In the genomic region with DNA sequence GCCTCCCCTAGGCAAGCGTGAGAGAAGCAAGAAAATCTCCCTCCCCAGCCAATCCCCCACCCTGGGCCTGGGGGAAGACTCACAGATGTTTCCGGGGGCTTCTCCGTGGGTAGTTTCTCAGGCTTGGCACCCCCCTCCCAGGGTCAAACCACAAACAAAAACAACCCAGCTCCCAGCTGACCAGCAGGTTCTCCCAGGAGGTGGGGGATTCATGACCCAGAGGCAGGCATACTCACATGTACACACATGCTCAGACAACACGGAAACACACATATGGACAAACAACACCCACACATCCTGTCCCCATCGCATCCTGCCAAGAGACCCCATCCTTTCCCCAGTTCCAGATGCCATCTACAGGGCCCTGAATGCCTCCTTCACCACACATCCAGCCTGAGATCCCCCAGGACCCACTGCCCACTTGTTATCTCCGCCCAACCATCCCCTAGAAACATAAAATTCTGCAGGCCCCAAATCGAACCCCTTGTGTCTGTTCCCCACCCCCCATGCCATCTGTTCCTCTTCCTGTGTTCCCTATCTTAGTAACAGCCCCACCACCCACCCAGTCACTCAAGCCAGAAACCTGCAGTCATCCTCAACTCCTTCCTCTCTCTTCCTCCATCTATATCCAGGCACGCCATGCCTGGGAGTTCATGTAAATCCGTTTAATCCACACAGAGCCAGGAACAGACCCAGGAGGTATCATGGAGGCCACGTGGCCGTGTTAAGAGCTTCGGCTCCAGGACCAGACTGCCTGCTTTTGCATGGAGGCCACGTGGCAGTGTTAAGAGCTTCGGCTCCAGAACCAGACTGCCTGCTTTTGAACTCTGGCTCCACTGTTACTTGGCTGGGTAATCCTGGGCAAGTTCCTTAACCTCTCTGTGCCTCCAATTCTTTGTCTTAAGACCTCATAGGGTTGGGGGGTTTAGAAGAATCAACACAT, we compare ENCODE assay signal across 8 cellular contexts. TPM values are rescaled to one million over a fixed set of nuclear protein-coding genes. Genes with fewer than 3 reads are reported as not detected.
DNase-seq lines count a peak whose midpoint lies in the region; ATAC-seq and TF ChIP-seq lines count a peak whose summit lies in the region.

No MANE protein-coding gene starts in this region.

- peak overlapping the region; percentile 96 for H3K4me3 Mint-ChIP-seq in activated CD4-positive, alpha-beta T cell treated with anti-CD3 and anti-CD28 coated beads, Interleukin-2, amount 10 ng/mL, durations not matched to agents 24 days and 14 days
- H3K4me3 Mint-ChIP-seq in HFFc6, result peak overlapping the region; percentile 95
- H3K4me3 Mint-ChIP-seq in naive thymus-derived CD4-positive, alpha-beta T cell, result peak overlapping the region; percentile 85 to 99 (median 95)

- H3K27ac ChIP-seq in Panc1 (ENCODE audit: low read length), result peak overlapping the region; percentile 79
- H3K27ac ChIP-seq in naive thymus-derived CD4-positive, alpha-beta T cell (ENCODE audit: low read depth, low read length), result peak overlapping the region; percentile 64

- DNase-seq in activated CD4-positive, alpha-beta T cell treated with anti-CD3 and anti-CD28 coated beads, Interleukin-2, amount 10 ng/mL, durations not matched to agents 24 days and 14 days, result peak; percentile 81
- no peak for DNase-seq in activated CD4-positive, alpha-beta T cell treated with anti-CD3 and anti-CD28 coated beads, Interleukin-2, amount 50 U/mL, for 4 hours
- DNase-seq in HFFc6 (no peak), Panc1 (ENCODE audit: low read depth, low spot score) (no peak), choroid plexus epithelial cell (ENCODE audit: low read depth) (peak; percentile 83), NCI-H510A treated with DMSO at 0.1 percent for 48 hours (lab: John Stamatoyannopoulos, UW) (no peak)
- DNase-seq in naive thymus-derived CD4-positive, alpha-beta T cell, result peak in 5 of 9 donors; percentile 32 to 59 (median 36)
- no peak for DNase-seq in stimulated activated CD4-positive, alpha-beta T cell treated with anti-CD3 and anti-CD28 coated beads, Interleukin-4, amount 100 ng/mL, for 24 hours

- no peaks in the 10 kb centered on the region for H3K9me3 Mint-ChIP-seq in activated CD4-positive, alpha-beta T cell treated with anti-CD3 and anti-CD28 coated beads, Interleukin-2, amount 10 ng/mL, durations not matched to agents 24 days and 14 days
- no peaks in the 10 kb centered on the region for H3K9me3 Mint-ChIP-seq in HFFc6
- peaks cover 0 to 2% (median 0%) of the 10 kb centered on the region in 11 donors for H3K9me3 Mint-ChIP-seq in naive thymus-derived CD4-positive, alpha-beta T cell

- peaks cover 79% of the 10 kb centered on the region for H3K36me3 Mint-ChIP-seq in activated CD4-positive, alpha-beta T cell treated with anti-CD3 and anti-CD28 coated beads, Interleukin-2, amount 10 ng/mL, durations not matched to agents 24 days and 14 days (ENCODE audit: low read depth)
- peaks cover 16% of the 10 kb centered on the region for H3K36me3 Mint-ChIP-seq in HFFc6 (ENCODE audit: low read depth)
- H3K36me3 Mint-ChIP-seq in naive thymus-derived CD4-positive, alpha-beta T cell, result peaks cover 6 to 24% (median 18%) of the 10 kb centered on the region in 5 donors

- no peaks in the 10 kb centered on the region for H3K9me3 ChIP-seq in Panc1 (ENCODE audit: control insufficient read depth, insufficient read depth, low read depth, low read length)
- no peaks in the 10 kb centered on the region for H3K9me3 ChIP-seq in naive thymus-derived CD4-positive, alpha-beta T cell (ENCODE audit: control insufficient read depth in 2 of 3, low read length in 3 of 3)

- TF ChIP-seq CTCF in HFFc6 (IDR thresholded peaks at IDR 0.05), result no peak
- no peak for TF ChIP-seq CTCF in Panc1 (IDR thresholded peaks at IDR 0.05)
- TF ChIP-seq CTCF in choroid plexus epithelial cell (conservative IDR thresholded peaks at IDR 0.05; ENCODE audit: low read depth, low read length), result no peak

- no peaks in the 10 kb centered on the region for H3K27me3 Mint-ChIP-seq in activated CD4-positive, alpha-beta T cell treated with anti-CD3 and anti-CD28 coated beads, Interleukin-2, amount 10 ng/mL, durations not matched to agents 24 days and 14 days
- H3K27me3 Mint-ChIP-seq in HFFc6 (ENCODE audit: insufficient read depth), result peaks cover 9% of the 10 kb centered on the region
- H3K27me3 Mint-ChIP-seq in naive thymus-derived CD4-positive, alpha-beta T cell, result no peaks in the 10 kb centered on the region

- CTCF ChIA-PET in Panc1 (lab: Charles Lee), result no interaction called here
- CTCF ChIA-PET in naive thymus-derived CD4-positive, alpha-beta T cell (lab: Charles Lee), result interaction anchor here (0.6 to 1.6 kb wide), 7 partner anchors 8 to 1160 kb away, joined by 3 to 5 read pairs (median 3); no protein-coding TSS in a partner anchor

- peak overlapping the region; percentile 100 for H3K27ac Mint-ChIP-seq in activated CD4-positive, alpha-beta T cell treated with anti-CD3 and anti-CD28 coated beads, Interleukin-2, amount 10 ng/mL, durations not matched to agents 24 days and 14 days
- H3K27ac Mint-ChIP-seq in HFFc6, result peak overlapping the region; percentile 98
- peak overlapping the region; percentile 92 to 99 (median 98) for H3K27ac Mint-ChIP-seq in naive thymus-derived CD4-positive, alpha-beta T cell

- H3K27me3 ChIP-seq in Panc1 (ENCODE audit: control insufficient read depth, insufficient read depth, low read length), result no peaks in the 10 kb centered on the region
- no peaks in the 10 kb centered on the region for H3K27me3 ChIP-seq in naive thymus-derived CD4-positive, alpha-beta T cell (ENCODE audit: control insufficient read depth in 2 of 2, insufficient read depth in 2 of 2, low read length in 2 of 2)

- ATAC-seq in Panc1, result no peak
- ATAC-seq in naive thymus-derived CD4-positive, alpha-beta T cell, result no peak

- H3K36me3 ChIP-seq in Panc1 (ENCODE audit: control insufficient read depth, insufficient read depth, low read length), result no peaks in the 10 kb centered on the region; the same call in 1 of the 2 replicates
- H3K36me3 ChIP-seq in naive thymus-derived CD4-positive, alpha-beta T cell (ENCODE audit: control insufficient read depth in 2 of 3, insufficient read depth in 3 of 3, low read length in 3 of 3), result peaks cover 9 to 38% (median 16%) of the 10 kb centered on the region in 3 experiments

- in situ Hi-C loops in Panc1 (cut with HindIII; ENCODE audit: low pct_unique_long_range_greater_than_20kb, low sequenced_read_pairs), result no loop called here

- H3K4me3 ChIP-seq in Panc1 (ENCODE audit: low read depth in 2 of 2, low read length in 2 of 2), result peak overlapping the region in 1 of 2 experiments; percentile 24; a peak in 1 of 4 replicates
- no peak overlapping the region for H3K4me3 ChIP-seq in choroid plexus epithelial cell (ENCODE audit: low read depth, low read length)
- peak overlapping the region; percentile 59 for H3K4me3 ChIP-seq in naive thymus-derived CD4-positive, alpha-beta T cell (ENCODE audit: low read length)

- H3K4me1 Mint-ChIP-seq in activated CD4-positive, alpha-beta T cell treated with anti-CD3 and anti-CD28 coated beads, Interleukin-2, amount 10 ng/mL, durations not matched to agents 24 days and 14 days, result peaks cover 72% of the 10 kb centered on the region
- H3K4me1 Mint-ChIP-seq in HFFc6 (ENCODE audit: low read depth), result peaks cover 79% of the 10 kb centered on the region
- peaks cover 67 to 81% (median 74%) of the 10 kb centered on the region in 7 donors for H3K4me1 Mint-ChIP-seq in naive thymus-derived CD4-positive, alpha-beta T cell

- intact Hi-C loops in activated CD4-positive, alpha-beta T cell treated with anti-CD3 and anti-CD28 coated beads, Interleukin-2, amount 10 ng/mL, durations not matched to agents 24 days and 14 days (cut with micrococcal nuclease), result no loop called here
- intact Hi-C loops in Panc1 (cut with micrococcal nuclease; ENCODE audit: unreplicated experiment), result no loop called here
- intact Hi-C loops in naive thymus-derived CD4-positive, alpha-beta T cell (cut with micrococcal nuclease), result loop anchor here in 1 of 2 donors (1.0 kb wide), 1 partner anchor 41 kb away; a partner anchor contains a TSS

- no TSS peak for BruUV-seq in Panc1 (replicated peaks; lab: Mats Ljungman, UMichigan)

- POLR2A ChIA-PET in Panc1 (lab: Charles Lee), result no interaction called here
- POLR2A ChIA-PET in naive thymus-derived CD4-positive, alpha-beta T cell (lab: Charles Lee), result interaction anchor here (0.8 to 1.5 kb wide), 4 partner anchors 20 to 41 kb away, joined by 3 to 7 read pairs (median 4); a partner anchor contains a TSS

- H3K4me1 ChIP-seq in Panc1 (ENCODE audit: control insufficient read depth, insufficient read depth, low read length), result peaks cover 54% of the 10 kb centered on the region
- H3K4me1 ChIP-seq in naive thymus-derived CD4-positive, alpha-beta T cell (ENCODE audit: control insufficient read depth in 2 of 2, insufficient read depth in 2 of 2, low read length in 2 of 2), result peaks cover 57 to 63% of the 10 kb centered on the region in 2 donors

RNA-seq across cellular contexts. Expression of a gene that starts 5.0 kb away (rescaled TPM):
- total RNA-seq in activated CD4-positive, alpha-beta T cell treated with anti-CD3 and anti-CD28 coated beads, Interleukin-2, amount 10 ng/mL, durations not matched to agents 24 days and 14 days, result 40.5 and 43.1 TPM in 2 replicates
- 10 to 100 TPM; 10.5 to 18.2 (median 12.5) TPM for total RNA-seq in HFFc6 (2021; fragmentation: NEBNext Ultra II Directional; extraction: Animal tissue kit (Norgen Biotek cat#: 25700))
- total RNA-seq in Panc1 (2021; ENCODE audit: unreplicated experiment), result 4.5 TPM
- 2.8 TPM for polyA plus RNA-seq in Panc1 (2012; ENCODE audit: insufficient read length)
- 100 to 1,000 TPM in 2 of 5 experiments, 10 to 100 TPM in 3; 13.7 to 319 (median 22.9) TPM for total RNA-seq in naive thymus-derived CD4-positive, alpha-beta T cell
- polyA plus RNA-seq in naive thymus-derived CD4-positive, alpha-beta T cell, result 10 to 100 TPM in 1 of 2 donors, 1 to 10 TPM in 1; 9.8 to 12.1 TPM

RNA-seq across cellular contexts. Expression of a gene that starts 40.9 kb away (rescaled TPM):
- total RNA-seq in activated CD4-positive, alpha-beta T cell treated with anti-CD3 and anti-CD28 coated beads, Interleukin-2, amount 10 ng/mL, durations not matched to agents 24 days and 14 days, result 0.54 and 0.89 TPM in 2 replicates
- total RNA-seq in HFFc6 (2021; fragmentation: NEBNext Ultra II Directional; extraction: Animal tissue kit (Norgen Biotek cat#: 25700)), result 1 to 10 TPM in 5 of 6 experiments, under 1 TPM in 1; 0.91 to 2.2 (median 1.8) TPM
- total RNA-seq in Panc1 (2021; ENCODE audit: unreplicated experiment), result 7.7 TPM
- 5.3 TPM for polyA plus RNA-seq in Panc1 (2012; ENCODE audit: insufficient read length)
- total RNA-seq in naive thymus-derived CD4-positive, alpha-beta T cell, result 1 to 10 TPM; 2.8 to 9.7 (median 5.3) TPM
- polyA plus RNA-seq in naive thymus-derived CD4-positive, alpha-beta T cell, result under 1 TPM; 0.37 to 0.63 TPM

RNA-seq across cellular contexts. Expression of a gene that starts 41.0 kb away (rescaled TPM):
- total RNA-seq in activated CD4-positive, alpha-beta T cell treated with anti-CD3 and anti-CD28 coated beads, Interleukin-2, amount 10 ng/mL, durations not matched to agents 24 days and 14 days, result 31.5 and 32.1 TPM in 2 replicates
- total RNA-seq in HFFc6 (2021; fragmentation: NEBNext Ultra II Directional; extraction: Animal tissue kit (Norgen Biotek cat#: 25700)), result 10 to 100 TPM; 42.7 to 52.1 (median 47.0) TPM
- total RNA-seq in Panc1 (2021; ENCODE audit: unreplicated experiment), result 39.4 TPM
- 35.4 TPM for polyA plus RNA-seq in Panc1 (2012; ENCODE audit: insufficient read length)
- total RNA-seq in naive thymus-derived CD4-positive, alpha-beta T cell, result 10 to 100 TPM; 28.2 to 58.5 (median 44.6) TPM
- polyA plus RNA-seq in naive thymus-derived CD4-positive, alpha-beta T cell, result 10 to 100 TPM; 14.8 to 22.0 TPM

RNA-seq across cellular contexts. Expression of a gene that starts 44.0 kb away (rescaled TPM):
- 2.7 and 2.9 TPM in 2 replicates for total RNA-seq in activated CD4-positive, alpha-beta T cell treated with anti-CD3 and anti-CD28 coated beads, Interleukin-2, amount 10 ng/mL, durations not matched to agents 24 days and 14 days
- total RNA-seq in HFFc6 (2021; fragmentation: NEBNext Ultra II Directional; extraction: Animal tissue kit (Norgen Biotek cat#: 25700)), result not detected
- total RNA-seq in Panc1 (2021; ENCODE audit: unreplicated experiment), result not detected
- not detected for polyA plus RNA-seq in Panc1 (2012; ENCODE audit: insufficient read length)
- under 1 TPM in 1 of 5 experiments, not detected in 4; 0.07 TPM for total RNA-seq in naive thymus-derived CD4-positive, alpha-beta T cell
- polyA plus RNA-seq in naive thymus-derived CD4-positive, alpha-beta T cell, result not detected

Comparison
In these comparisons a context has a peak if more than half of its experiments do, and no peak if none do; other contexts are left out.
1. DNase-seq: peak in activated CD4-positive, alpha-beta T cell treated with anti-CD3 and anti-CD28 coated beads, Interleukin-2, amount 10 ng/mL, durations not matched to agents 24 days and 14 days (single experiment), choroid plexus epithelial cell (single experiment) and naive thymus-derived CD4-positive, alpha-beta T cell (5 of 9); none in activated CD4-positive, alpha-beta T cell treated with anti-CD3 and anti-CD28 coated beads, Interleukin-2, amount 50 U/mL, for 4 hours (0 of 2), HFFc6 (single experiment), Panc1 (single experiment), stimulated activated CD4-positive, alpha-beta T cell treated with anti-CD3 and anti-CD28 coated beads, Interleukin-4, amount 100 ng/mL, for 24 hours (single experiment) and NCI-H510A treated with DMSO at 0.1 percent for 48 hours (single experiment).
2. Peak in every context shown above with its lines, with median percentiles within 50 percentile points of each other: H3K27ac Mint-ChIP-seq and H3K4me3 Mint-ChIP-seq.